ENCODE assay signal across 21 cellular contexts in the genomic region with DNA sequence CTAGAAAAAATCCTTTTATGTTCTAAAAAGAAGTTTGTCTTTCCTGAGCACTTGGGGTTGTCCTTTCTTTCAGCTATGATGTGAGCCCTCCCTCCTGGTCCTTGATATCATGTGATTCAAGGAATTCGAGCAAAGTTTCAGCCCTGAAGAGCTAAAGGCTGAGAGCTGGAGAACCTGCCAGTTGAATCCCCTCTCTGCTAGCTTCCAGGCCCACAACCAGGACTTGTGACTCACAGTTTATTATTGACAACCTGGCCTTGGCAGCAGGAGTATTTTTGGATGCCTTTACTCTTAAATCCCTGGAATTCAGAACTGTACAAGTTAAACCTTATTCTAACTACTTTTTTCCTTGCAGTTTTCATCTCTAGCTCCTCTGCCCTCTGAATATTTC.
DNase-seq lines count a peak whose midpoint lies in the region; ATAC-seq and TF ChIP-seq lines count a peak whose summit lies in the region.
"Had no signal": no experiment of that assay in that cellular context is flagged by ENCODE, and none has a peak within 500 bp of the region (broad histone marks: within the 10 kb centered on the region; RNA-seq: fewer than 3 reads in every experiment).

No MANE protein-coding gene starts in this region.

- TF ChIP-seq CTCF in MCF 10A (IDR thresholded peaks at IDR 0.05; ENCODE audit: unreplicated experiment) (no peak), breast epithelium (IDR thresholded peaks at IDR 0.05) (no peak), body of pancreas (IDR thresholded peaks at IDR 0.05) (no peak), thoracic aorta (IDR thresholded peaks at IDR 0.05) (no peak)

- no peaks in the 10 kb centered on the region for H3K27me3 Mint-ChIP-seq in MCF 10A (ENCODE audit: insufficient read depth, unreplicated experiment)
- H3K27me3 Mint-ChIP-seq in activated T-cell treated with anti-CD3 and anti-CD28 coated beads, Interleukin-2, amount 50 U/mL, for 24 hours, result peaks cover 33% of the 10 kb centered on the region

- H3K4me3 ChIP-seq in breast epithelium, result no peak overlapping the region
- H3K4me3 ChIP-seq in body of pancreas, result no peak overlapping the region
- H3K4me3 ChIP-seq in right cardiac atrium (ENCODE audit: low read length), result no peak overlapping the region
- H3K4me3 ChIP-seq in thoracic aorta, result no peak overlapping the region
- H3K4me3 ChIP-seq: ascending aorta had no signal

- H3K9me3 Mint-ChIP-seq in MCF 10A (ENCODE audit: unreplicated experiment), result no peaks in the 10 kb centered on the region
- H3K9me3 Mint-ChIP-seq in activated T-cell treated with anti-CD3 and anti-CD28 coated beads, Interleukin-2, amount 50 U/mL, for 24 hours, result no peaks in the 10 kb centered on the region
- H3K9me3 Mint-ChIP-seq: dendritic cell treated with granulocyte-macrophage colony-stimulating factor and Interleukin-4, amounts not matched to agents 40 ng/mL and 50 ng/mL, for 4 days; stimulated activated effector memory CD8-positive, alpha-beta T cell treated with anti-CD3 and anti-CD28 coated beads, Interleukin-12 subunit alpha, Interleukin-12 subunit beta, amount 100 ng/mL, for 72 hours had no signal

- POLR2A ChIA-PET in MCF 10A (lab: Yijun Ruan, JAX), result no interaction called here

- H3K4me3 Mint-ChIP-seq in MCF 10A (ENCODE audit: unreplicated experiment), result no peak overlapping the region
- H3K4me3 Mint-ChIP-seq in activated T-cell treated with anti-CD3 and anti-CD28 coated beads, Interleukin-2, amount 50 U/mL, for 24 hours, result no peak overlapping the region
- H3K4me3 Mint-ChIP-seq: dendritic cell treated with granulocyte-macrophage colony-stimulating factor and Interleukin-4, amounts not matched to agents 40 ng/mL and 50 ng/mL, for 4 days; immature natural killer cell; naive thymus-derived CD4-positive, alpha-beta T cell; stimulated activated effector memory CD8-positive, alpha-beta T cell treated with anti-CD3 and anti-CD28 coated beads, Interleukin-12 subunit alpha, Interleukin-12 subunit beta, amount 100 ng/mL, for 72 hours had no signal

- no peaks in the 10 kb centered on the region for H3K27me3 ChIP-seq in breast epithelium
- H3K27me3 ChIP-seq in body of pancreas, result no peaks in the 10 kb centered on the region
- no peaks in the 10 kb centered on the region for H3K27me3 ChIP-seq in right cardiac atrium (ENCODE audit: control insufficient read depth, insufficient read depth)
- no peaks in the 10 kb centered on the region for H3K27me3 ChIP-seq in thoracic aorta (replicated peaks; ENCODE audit: insufficient read depth)
- H3K27me3 ChIP-seq: ascending aorta had no signal

- H3K36me3 ChIP-seq in breast epithelium, result no peaks in the 10 kb centered on the region
- H3K36me3 ChIP-seq in body of pancreas (replicated peaks in 1 of 2; ENCODE audit: insufficient read depth in 1 of 2, low read depth in 2 of 2), result no peaks in the 10 kb centered on the region
- H3K36me3 ChIP-seq in thoracic aorta, result no peaks in the 10 kb centered on the region
- H3K36me3 ChIP-seq: ascending aorta had no signal

- H3K4me1 ChIP-seq in breast epithelium, result no peaks in the 10 kb centered on the region
- H3K4me1 ChIP-seq in body of pancreas, result peaks cover 43% of the 10 kb centered on the region
- peaks cover 15% of the 10 kb centered on the region for H3K4me1 ChIP-seq in right cardiac atrium (ENCODE audit: control insufficient read depth, insufficient read depth, low read length)
- H3K4me1 ChIP-seq in thoracic aorta (ENCODE audit: control insufficient read depth in 1 of 2, low read depth in 2 of 2), result peaks cover 15 to 26% of the 10 kb centered on the region in 2 donors

- H3K27ac ChIP-seq in breast epithelium (no peak overlapping the region), body of pancreas (peak overlapping the region in 2 of 4 donors; percentile 37 to 75), right cardiac atrium (ENCODE audit: low read length) (peak overlapping the region; percentile 30), thoracic aorta (no peak overlapping the region)
- H3K27ac ChIP-seq: ascending aorta, RWPE1 had no signal

- no peak overlapping the region for H3K27ac Mint-ChIP-seq in MCF 10A (ENCODE audit: low read depth, unreplicated experiment)
- no peak overlapping the region for H3K27ac Mint-ChIP-seq in activated T-cell treated with anti-CD3 and anti-CD28 coated beads, Interleukin-2, amount 50 U/mL, for 24 hours
- H3K27ac Mint-ChIP-seq: dendritic cell treated with granulocyte-macrophage colony-stimulating factor and Interleukin-4, amounts not matched to agents 40 ng/mL and 50 ng/mL, for 4 days; immature natural killer cell; naive thymus-derived CD4-positive, alpha-beta T cell; stimulated activated effector memory CD8-positive, alpha-beta T cell treated with anti-CD3 and anti-CD28 coated beads, Interleukin-12 subunit alpha, Interleukin-12 subunit beta, amount 100 ng/mL, for 72 hours had no signal

- peaks cover 13% of the 10 kb centered on the region for H3K4me1 Mint-ChIP-seq in MCF 10A (ENCODE audit: insufficient read depth, unreplicated experiment)
- H3K4me1 Mint-ChIP-seq in activated T-cell treated with anti-CD3 and anti-CD28 coated beads, Interleukin-2, amount 50 U/mL, for 24 hours (ENCODE audit: low read depth), result no peaks in the 10 kb centered on the region
- H3K4me1 Mint-ChIP-seq: immature natural killer cell; naive thymus-derived CD4-positive, alpha-beta T cell; stimulated activated effector memory CD8-positive, alpha-beta T cell treated with anti-CD3 and anti-CD28 coated beads, Interleukin-12 subunit alpha, Interleukin-12 subunit beta, amount 100 ng/mL, for 72 hours had no signal

- H3K36me3 Mint-ChIP-seq in MCF 10A (ENCODE audit: insufficient read depth, unreplicated experiment), result no peaks in the 10 kb centered on the region
- H3K36me3 Mint-ChIP-seq in activated T-cell treated with anti-CD3 and anti-CD28 coated beads, Interleukin-2, amount 50 U/mL, for 24 hours (ENCODE audit: low read depth), result no peaks in the 10 kb centered on the region
- H3K36me3 Mint-ChIP-seq: immature natural killer cell; naive thymus-derived CD4-positive, alpha-beta T cell; stimulated activated effector memory CD8-positive, alpha-beta T cell treated with anti-CD3 and anti-CD28 coated beads, Interleukin-12 subunit alpha, Interleukin-12 subunit beta, amount 100 ng/mL, for 72 hours had no signal

- peak; percentile 41 for ATAC-seq in body of pancreas
- peak; percentile 31 to 38 for ATAC-seq in right cardiac atrium
- peak; percentile 16 for ATAC-seq in thoracic aorta (ENCODE audit: insufficient number of reproducible peaks, low FRiP score, low read depth)
- ATAC-seq: HepG2; naive thymus-derived CD4-positive, alpha-beta T cell; stimulated activated effector memory CD8-positive, alpha-beta T cell treated with anti-CD3 and anti-CD28 coated beads, Interleukin-12 subunit alpha, Interleukin-12 subunit beta, amount 100 ng/mL, for 72 hours had no signal

- WGBS in body of pancreas, 2 donors, result 0 to 27% methylated on average over 1 of the region's 1 CpG
- WGBS in right cardiac atrium, result 22% methylated on average over 1 of the region's 1 CpG

- intact Hi-C loops in MCF 10A (cut with micrococcal nuclease), result loop anchor here (10.0 kb wide), 1 partner anchor 242 kb away; no protein-coding TSS in a partner anchor
- intact Hi-C loops in breast epithelium (cut with DNase I; ENCODE audit: low total_unique reads), result no loop called here
- intact Hi-C loops in body of pancreas (cut with DNase I), result loop anchor here (5.0 kb wide), 1 partner anchor 186 kb away; no protein-coding TSS in a partner anchor
- intact Hi-C loops in right cardiac atrium (cut with DNase I), result loop anchor here in 1 of 4 donors (5.0 kb wide), 1 partner anchor 181 kb away; the partner anchor contains the start of gene SPOCK1

- H3K9me3 ChIP-seq in breast epithelium, result no peaks in the 10 kb centered on the region
- no peaks in the 10 kb centered on the region for H3K9me3 ChIP-seq in body of pancreas
- H3K9me3 ChIP-seq in right cardiac atrium (ENCODE audit: control insufficient read depth, low read length), result no peaks in the 10 kb centered on the region
- no peaks in the 10 kb centered on the region for H3K9me3 ChIP-seq in thoracic aorta
- H3K9me3 ChIP-seq: ascending aorta had no signal

- TF ChIP-seq POLR2A in breast epithelium (IDR thresholded peaks at IDR 0.05) (no peak), body of pancreas (IDR thresholded peaks at IDR 0.05) (no peak)

- peak; percentile 29 for DNase-seq in MCF 10A (ENCODE audit: unreplicated experiment)
- DNase-seq in breast epithelium (ENCODE audit: low spot score in 2 of 2), result no peak
- peak in 3 of 4 donors; percentile 16 to 62 (median 44) for DNase-seq in body of pancreas
- no peak for DNase-seq in right cardiac atrium
- DNase-seq in thoracic aorta (ENCODE audit: low spot score), result no peak
- no peak for DNase-seq in GM03348 (ENCODE audit: low spot score)
- no peak for DNase-seq in RPMI8226
- no peak for DNase-seq in activated T-cell treated with anti-CD3 and anti-CD28 coated beads, Interleukin-2, amount 50 U/mL, for 24 hours
- DNase-seq: activated CD4-positive, alpha-beta T cell treated with anti-CD3 and anti-CD28 coated beads, Interleukin-2, amount 50 U/mL, for 1 hour; activated naive CD4-positive, alpha-beta T cell; DMS 273 treated with DMSO at 0.1 percent for 48 hours; immature natural killer cell; naive thymus-derived CD4-positive, alpha-beta T cell; NCI-H2029; NCI-H446; SW 1271 had no signal

- BruUV-seq in MCF 10A (replicated peaks; lab: Mats Ljungman, UMichigan), result no TSS peak

- CTCF ChIA-PET in MCF 10A (lab: Yijun Ruan, JAX), result interaction anchor here (0.6 to 10.7 kb wide), 6 partner anchors 12 to 1257 kb away, joined by 3 to 238 read pairs (median 4); partner anchors contain the start of gene SPOCK1

Comparison
In these comparisons a context has a peak if more than half of its experiments do, and no peak if none do; other contexts are left out.
1. DNase-seq: peak in MCF 10A (single experiment) and body of pancreas (3 of 4); none in breast epithelium (0 of 2), right cardiac atrium (0 of 3), thoracic aorta (single experiment), GM03348 (single experiment), RPMI8226 (single experiment) and activated T-cell treated with anti-CD3 and anti-CD28 coated beads, Interleukin-2, amount 50 U/mL, for 24 hours (single experiment).
2. Peak in every context shown above with its lines, with median percentiles within 50 percentile points of each other: ATAC-seq.